In the genomic region with DNA sequence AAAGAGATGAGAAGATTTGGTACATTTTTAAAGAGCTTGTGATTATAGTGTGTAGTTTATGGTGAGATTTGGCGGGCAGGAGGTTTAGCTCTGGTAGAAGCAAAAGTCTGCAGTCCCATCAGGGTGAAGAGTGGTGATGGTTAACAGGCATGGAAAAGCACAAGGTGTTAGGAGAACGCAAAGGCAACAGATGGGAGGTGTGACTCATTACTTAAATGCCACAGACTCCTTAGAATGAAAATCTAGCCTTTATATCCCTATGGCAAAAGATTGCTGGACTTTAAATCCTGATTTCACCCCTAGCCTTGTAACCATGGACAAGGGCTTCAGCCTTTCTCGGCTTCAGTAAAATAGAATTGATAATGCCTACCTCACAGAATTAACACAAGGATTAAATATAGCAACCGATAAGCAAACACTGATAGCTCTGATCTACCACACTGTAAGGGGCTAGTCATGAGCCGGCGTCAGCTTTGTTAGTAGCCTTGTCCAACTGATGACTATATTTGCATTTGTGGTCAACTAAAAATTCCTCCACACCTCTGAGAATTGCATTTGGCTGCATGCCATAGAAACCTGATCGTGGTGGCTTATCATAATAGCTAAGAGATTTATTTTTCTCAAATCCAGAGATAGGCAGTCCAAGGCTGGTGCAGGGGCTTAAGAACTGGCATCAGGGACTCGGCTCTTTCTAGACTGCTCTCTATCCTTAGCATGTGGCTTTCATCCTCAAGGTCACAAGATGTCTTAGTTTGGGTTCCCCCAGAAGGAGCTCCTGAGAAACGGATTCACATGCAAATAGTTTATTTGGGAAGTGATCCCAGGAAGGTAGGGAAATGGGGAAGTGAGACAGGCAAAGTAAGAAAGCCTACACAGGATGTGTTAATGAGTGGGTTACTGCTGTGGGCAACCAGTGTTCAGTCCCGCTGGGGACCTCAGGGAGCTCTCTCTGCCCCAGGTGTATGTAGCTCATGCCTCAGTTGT, we compare ENCODE assay signal across 1 cellular context.
TF ChIP-seq lines count a peak whose summit lies in the region.

No MANE protein-coding gene starts in this region.

TF ChIP-seq in SK-N-SH, 30 proteins besides CTCF, POLR2A, EP300 and RAD21 (continued from another document):
- TF ChIP-seq, protein P1, sequence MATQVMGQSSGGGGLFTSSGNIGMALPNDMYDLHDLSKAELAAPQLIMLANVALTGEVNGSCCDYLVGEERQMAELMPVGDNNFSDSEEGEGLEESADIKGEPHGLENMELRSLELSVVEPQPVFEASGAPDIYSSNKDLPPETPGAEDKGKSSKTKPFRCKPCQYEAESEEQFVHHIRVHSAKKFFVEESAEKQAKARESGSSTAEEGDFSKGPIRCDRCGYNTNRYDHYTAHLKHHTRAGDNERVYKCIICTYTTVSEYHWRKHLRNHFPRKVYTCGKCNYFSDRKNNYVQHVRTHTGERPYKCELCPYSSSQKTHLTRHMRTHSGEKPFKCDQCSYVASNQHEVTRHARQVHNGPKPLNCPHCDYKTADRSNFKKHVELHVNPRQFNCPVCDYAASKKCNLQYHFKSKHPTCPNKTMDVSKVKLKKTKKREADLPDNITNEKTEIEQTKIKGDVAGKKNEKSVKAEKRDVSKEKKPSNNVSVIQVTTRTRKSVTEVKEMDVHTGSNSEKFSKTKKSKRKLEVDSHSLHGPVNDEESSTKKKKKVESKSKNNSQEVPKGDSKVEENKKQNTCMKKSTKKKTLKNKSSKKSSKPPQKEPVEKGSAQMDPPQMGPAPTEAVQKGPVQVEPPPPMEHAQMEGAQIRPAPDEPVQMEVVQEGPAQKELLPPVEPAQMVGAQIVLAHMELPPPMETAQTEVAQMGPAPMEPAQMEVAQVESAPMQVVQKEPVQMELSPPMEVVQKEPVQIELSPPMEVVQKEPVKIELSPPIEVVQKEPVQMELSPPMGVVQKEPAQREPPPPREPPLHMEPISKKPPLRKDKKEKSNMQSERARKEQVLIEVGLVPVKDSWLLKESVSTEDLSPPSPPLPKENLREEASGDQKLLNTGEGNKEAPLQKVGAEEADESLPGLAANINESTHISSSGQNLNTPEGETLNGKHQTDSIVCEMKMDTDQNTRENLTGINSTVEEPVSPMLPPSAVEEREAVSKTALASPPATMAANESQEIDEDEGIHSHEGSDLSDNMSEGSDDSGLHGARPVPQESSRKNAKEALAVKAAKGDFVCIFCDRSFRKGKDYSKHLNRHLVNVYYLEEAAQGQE (IDR thresholded peaks at IDR 0.05; ENCODE audit: low read depth, low read length), result no peak
- no peak for TF ChIP-seq POLR2AphosphoS5 (IDR thresholded peaks at IDR 0.05; ENCODE audit: low read depth, low read length)
- TF ChIP-seq GATA2 (CRISPR knock-in tag; IDR thresholded peaks at IDR 0.05), result no peak
- TF ChIP-seq CHD2 (IDR thresholded peaks at IDR 0.05; ENCODE audit: low read length, partially characterized antibody), result no peak
- no peak for TF ChIP-seq RXRA (IDR thresholded peaks at IDR 0.05; ENCODE audit: borderline replicate concordance, low read depth)
- TF ChIP-seq TEAD4 (IDR thresholded peaks at IDR 0.05; ENCODE audit: borderline replicate concordance, insufficient read depth), result no peak
- TF ChIP-seq YY1 (IDR thresholded peaks at IDR 0.05; ENCODE audit: low read depth), result no peak
- TF ChIP-seq TCF12 (IDR thresholded peaks at IDR 0.05), result no peak
- TF ChIP-seq, protein P2, sequence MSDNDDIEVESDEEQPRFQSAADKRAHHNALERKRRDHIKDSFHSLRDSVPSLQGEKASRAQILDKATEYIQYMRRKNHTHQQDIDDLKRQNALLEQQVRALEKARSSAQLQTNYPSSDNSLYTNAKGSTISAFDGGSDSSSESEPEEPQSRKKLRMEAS (IDR thresholded peaks at IDR 0.05; ENCODE audit: low read depth), result no peak
